In genomic region chr16:50523710-50524109, GRCh38 we compare ENCODE assay signal across 15 cellular contexts. TPM values are rescaled to one million over a fixed set of nuclear protein-coding genes. Genes with fewer than 3 reads are reported as not detected.
DNase-seq lines count a peak whose midpoint lies in the region; ATAC-seq and TF ChIP-seq lines count a peak whose summit lies in the region.
"Had no signal": no experiment of that assay in that cellular context is flagged by ENCODE, and none has a peak within 500 bp of the region (broad histone marks: within the 10 kb centered on the region; RNA-seq: fewer than 3 reads in every experiment).

No MANE protein-coding gene starts in this region.

- peak overlapping the region; percentile 8 for H3K27ac Mint-ChIP-seq in neural crest cell (ENCODE audit: unreplicated experiment)
- H3K27ac Mint-ChIP-seq: CD4-positive, CD25-positive, alpha-beta regulatory T cell; HFFc6 had no signal

- H3K36me3 ChIP-seq in stomach = no peaks in the 10 kb centered on the region
- H3K36me3 ChIP-seq: BLaER1 had no signal

- no peaks in the 10 kb centered on the region for H3K9me3 ChIP-seq in stomach

- H3K27me3 Mint-ChIP-seq in neural crest cell (ENCODE audit: low read depth) = no peaks in the 10 kb centered on the region

- no peak overlapping the region for H3K4me3 Mint-ChIP-seq in neural crest cell
- H3K4me3 Mint-ChIP-seq: CD4-positive, CD25-positive, alpha-beta regulatory T cell; HFFc6 had no signal

- peaks cover 0 to 14% (median 4%) of the 10 kb centered on the region in 3 donors for H3K27me3 ChIP-seq in stomach
- H3K27me3 ChIP-seq: BLaER1 had no signal

- H3K4me3 ChIP-seq in stomach = no peak overlapping the region
- H3K4me3 ChIP-seq: BLaER1 had no signal

- peaks cover 34% of the 10 kb centered on the region for H3K4me1 Mint-ChIP-seq in neural crest cell
- H3K4me1 Mint-ChIP-seq: CD4-positive, CD25-positive, alpha-beta regulatory T cell had no signal

- intact Hi-C loops in cardiac septum (cut with DNase I) = no loop called here
- intact Hi-C loops in Right ventricle myocardium superior (cut with DNase I) = no loop called here
- intact Hi-C loops in stomach (cut with DNase I; ENCODE audit: low total_unique reads) = no loop called here

- peaks cover 2% of the 10 kb centered on the region for H3K36me3 Mint-ChIP-seq in neural crest cell (ENCODE audit: low read depth)
- H3K36me3 Mint-ChIP-seq: CD4-positive, CD25-positive, alpha-beta regulatory T cell had no signal

- ATAC-seq in Right ventricle myocardium superior (ENCODE audit: poor library complexity) (no peak), HG02970 (IDR thresholded peaks at IDR 0.05; ENCODE audit: low FRiP score, unreplicated experiment) (no peak), GM21786 (IDR thresholded peaks at IDR 0.05; ENCODE audit: unreplicated experiment) (no peak)

- TF ChIP-seq CTCF in neural crest cell (conservative IDR thresholded peaks at IDR 0.05) (no peak), stomach (IDR thresholded peaks at IDR 0.05) (no peak)

- no peak for TF ChIP-seq POLR2A in stomach (IDR thresholded peaks at IDR 0.05)

- DNase-seq in cardiac septum (ENCODE audit: low spot score) (peak; percentile 44), Right ventricle myocardium superior (no peak), neural crest cell (ENCODE audit: low read depth, low spot score) (no peak), stomach (peak; percentile 20)
- no peak for DNase-seq in stimulated activated CD4-positive, alpha-beta T cell treated with anti-CD3 and anti-CD28 coated beads, Interleukin-1b, Interleukin-23, amount 100 ng/mL, for 48 hours
- DNase-seq: 8988T; AML-193; CD4-positive, CD25-positive, alpha-beta regulatory T cell; DMS53; GF-D8; HCEC 1CT; HFFc6 had no signal

- TF ChIP-seq EP300 in stomach (IDR thresholded peaks at IDR 0.05) = no peak

- peaks cover 3% of the 10 kb centered on the region for H3K9me3 Mint-ChIP-seq in neural crest cell
- H3K9me3 Mint-ChIP-seq: HFFc6 had no signal

- H3K27ac ChIP-seq in stomach = no peak overlapping the region
- H3K27ac ChIP-seq: BLaER1 had no signal

- no peaks in the 10 kb centered on the region for H3K4me1 ChIP-seq in stomach
- H3K4me1 ChIP-seq: BLaER1 had no signal

- WGBS in stomach, 5 donors = 84 to 94% (median 92%) methylated on average over 3 to 7 of the region's 7 CpGs

RNA-seq across cellular contexts. Expression of gene NKD1, which starts 24.5 kb away (rescaled TPM):
- total RNA-seq in cardiac septum (0.40 TPM), Right ventricle myocardium superior (0.16 TPM), neural crest cell (49.8 and 54.7 TPM in 2 replicates), stomach (100 to 1,000 TPM in 1 of 5 donors, 1 to 10 TPM in 4; 1.2 to 284 (median 6.4) TPM)
- 1 to 10 TPM in 2 of 3 donors, under 1 TPM in 1; 0.44 to 2.0 (median 1.5) TPM for polyA plus RNA-seq in stomach
- total RNA-seq: HFFc6 had no signal

Comparison
In these comparisons a context has a peak if more than half of its experiments do, and no peak if none do; other contexts are left out.
1. DNase-seq: peak in cardiac septum (single experiment) and stomach (single experiment); none in Right ventricle myocardium superior (single experiment), neural crest cell (single experiment) and stimulated activated CD4-positive, alpha-beta T cell treated with anti-CD3 and anti-CD28 coated beads, Interleukin-1b, Interleukin-23, amount 100 ng/mL, for 48 hours (single experiment).